17 cellular contexts compared by ENCODE assay signal in genomic region chr2:164114937-164115336, GRCh38.
DNase-seq lines count a peak whose midpoint lies in the region; ATAC-seq and TF ChIP-seq lines count a peak whose summit lies in the region.
"Had no signal": no experiment of that assay in that cellular context is flagged by ENCODE, and none has a peak within 500 bp of the region (broad histone marks: within the 10 kb centered on the region; RNA-seq: fewer than 3 reads in every experiment).

No MANE protein-coding gene starts in this region.

- no peaks in the 10 kb centered on the region for H3K27me3 Mint-ChIP-seq in endodermal cell (ENCODE audit: insufficient read depth)
- H3K27me3 Mint-ChIP-seq in neural progenitor cell (ENCODE audit: insufficient read depth, low read depth), result no peaks in the 10 kb centered on the region
- H3K27me3 Mint-ChIP-seq: CD4-positive, alpha-beta memory T cell had no signal

- no peak for ATAC-seq in GM18517 (IDR thresholded peaks at IDR 0.05; ENCODE audit: unreplicated experiment)
- ATAC-seq in GM21619 (IDR thresholded peaks at IDR 0.05; ENCODE audit: unreplicated experiment), result no peak

- no peak overlapping the region for H2AFZ ChIP-seq in PC-9
- no peak overlapping the region for H2AFZ ChIP-seq in neural progenitor cell (replicated peaks)

- no peaks in the 10 kb centered on the region for H3K27me3 ChIP-seq in PC-9 (ENCODE audit: insufficient read depth, low read depth)
- no peaks in the 10 kb centered on the region for H3K27me3 ChIP-seq in endodermal cell (ENCODE audit: control insufficient read depth, insufficient read depth, low read length, poor library complexity, severe bottlenecking)
- H3K27me3 ChIP-seq in neural progenitor cell, result no peaks in the 10 kb centered on the region
- H3K27me3 ChIP-seq: BLaER1, SJCRH30 had no signal

- H3K9me3 ChIP-seq in PC-9 (ENCODE audit: insufficient read depth, low read depth) (no peaks in the 10 kb centered on the region), endodermal cell (ENCODE audit: control insufficient read depth, low read length) (no peaks in the 10 kb centered on the region), neural progenitor cell (ENCODE audit: low read depth) (no peaks in the 10 kb centered on the region)
- H3K9me3 ChIP-seq: BLaER1, SJCRH30 had no signal

- H4K20me1 ChIP-seq in PC-9 (ENCODE audit: insufficient read depth), result no peaks in the 10 kb centered on the region
- no peaks in the 10 kb centered on the region for H4K20me1 ChIP-seq in neural progenitor cell (ENCODE audit: low read depth)
- H4K20me1 ChIP-seq: BLaER1 had no signal

- intact Hi-C loops in PC-9 (cut with micrococcal nuclease; ENCODE audit: unreplicated experiment), result no loop called here

- DNase-seq in ELF-1 (ENCODE audit: low read depth, low spot score), result peak; percentile 27
- DNase-seq in PC-9, result peak; percentile 15 to 35
- DNase-seq in endodermal cell, result peak; percentile 63
- peak; percentile 40 for DNase-seq in neural progenitor cell (ENCODE audit: low spot score)
- no peak for DNase-seq in HPDE6-E6E7 (ENCODE audit: extremely low spot score)
- DNase-seq: CD4-positive, alpha-beta memory T cell; HFFc6; NCI-H1105; NCI-H1694; NCI-H2081 treated with DMSO at 0.1 percent for 48 hours; NCI-H510A; NCI-H748 treated with DMSO at 0.1 percent for 48 hours; OCI-M1; SJCRH30 had no signal

- H3F3A ChIP-seq in PC-9 (ENCODE audit: insufficient read depth, low read depth) (no peaks in the 10 kb centered on the region), neural progenitor cell (ENCODE audit: low read depth) (peaks cover 6% of the 10 kb centered on the region)

- POLR2A ChIA-PET in PC-9 (lab: Charles Lee; ENCODE audit: unreplicated experiment), result no interaction called here

- H3K9me2 ChIP-seq in PC-9 (ENCODE audit: insufficient read depth), result no peaks in the 10 kb centered on the region

- H3K27ac Mint-ChIP-seq in endodermal cell, result no peak overlapping the region
- H3K27ac Mint-ChIP-seq in neural progenitor cell, result no peak overlapping the region
- H3K27ac Mint-ChIP-seq: CD4-positive, alpha-beta memory T cell; HFFc6 had no signal

- no peaks in the 10 kb centered on the region for H3K36me3 ChIP-seq in PC-9 (ENCODE audit: low read depth)
- H3K36me3 ChIP-seq in endodermal cell (ENCODE audit: control insufficient read depth, insufficient read depth, low read length), result no peaks in the 10 kb centered on the region
- no peaks in the 10 kb centered on the region for H3K36me3 ChIP-seq in neural progenitor cell
- H3K36me3 ChIP-seq: BLaER1, SJCRH30 had no signal

- no peak overlapping the region for H3K27ac ChIP-seq in PC-9
- no peak overlapping the region for H3K27ac ChIP-seq in endodermal cell (ENCODE audit: low read depth, low read length)
- no peak overlapping the region for H3K27ac ChIP-seq in neural progenitor cell
- H3K27ac ChIP-seq: BLaER1, SJCRH30 had no signal

- H3K4me1 ChIP-seq in PC-9 (replicated peaks; ENCODE audit: insufficient read depth) (no peaks in the 10 kb centered on the region), endodermal cell (ENCODE audit: control insufficient read depth, insufficient read depth, low read length) (no peaks in the 10 kb centered on the region), neural progenitor cell (peaks cover 13% of the 10 kb centered on the region)
- H3K4me1 ChIP-seq: BLaER1, SJCRH30 had no signal

- H3K4me3 Mint-ChIP-seq in endodermal cell (no peak overlapping the region), neural progenitor cell (no peak overlapping the region)
- H3K4me3 Mint-ChIP-seq: CD4-positive, alpha-beta memory T cell; HFFc6 had no signal

- TF ChIP-seq CTCF in PC-9 (conservative IDR thresholded peaks at IDR 0.05) (no peak), endodermal cell (conservative IDR thresholded peaks at IDR 0.05) (no peak), neural progenitor cell (IDR thresholded peaks at IDR 0.05) (no peak)

- H3K79me2 ChIP-seq in PC-9 (ENCODE audit: low read depth) (no peaks in the 10 kb centered on the region), neural progenitor cell (ENCODE audit: low read depth) (no peaks in the 10 kb centered on the region)

- BruUV-seq in PC-9 (replicated peaks; lab: Mats Ljungman, UMichigan), result no TSS peak

- no peak overlapping the region for H3K4me3 ChIP-seq in PC-9
- no peak overlapping the region for H3K4me3 ChIP-seq in endodermal cell (ENCODE audit: low read length)
- no peak overlapping the region for H3K4me3 ChIP-seq in neural progenitor cell
- H3K4me3 ChIP-seq: BLaER1, SJCRH30 had no signal

- no peaks in the 10 kb centered on the region for H3K36me3 Mint-ChIP-seq in endodermal cell (ENCODE audit: low read depth)
- H3K36me3 Mint-ChIP-seq in neural progenitor cell, result no peaks in the 10 kb centered on the region
- H3K36me3 Mint-ChIP-seq: CD4-positive, alpha-beta memory T cell had no signal

- CTCF ChIA-PET in PC-9 (lab: Charles Lee), result no interaction called here

- H3K9me3 Mint-ChIP-seq in endodermal cell, result no peaks in the 10 kb centered on the region
- no peaks in the 10 kb centered on the region for H3K9me3 Mint-ChIP-seq in neural progenitor cell
- H3K9me3 Mint-ChIP-seq: HFFc6 had no signal

- H3K4me2 ChIP-seq in PC-9 (no peak overlapping the region), neural progenitor cell (peak overlapping the region; percentile 8)
- H3K4me2 ChIP-seq: BLaER1 had no signal

- H3K9ac ChIP-seq in endodermal cell (ENCODE audit: extremely low read depth, low read length, poor library complexity, severe bottlenecking) (no peak overlapping the region), neural progenitor cell (no peak overlapping the region)
- H3K9ac ChIP-seq: BLaER1 had no signal

- H3K4me1 Mint-ChIP-seq in endodermal cell (peaks cover 6% of the 10 kb centered on the region), neural progenitor cell (no peaks in the 10 kb centered on the region)
- H3K4me1 Mint-ChIP-seq: CD4-positive, alpha-beta memory T cell had no signal
